1 cellular context compared by ENCODE assay signal in genomic region chr3:38536686-38537085, GRCh38.
TF ChIP-seq lines count a peak whose summit lies in the region.

No MANE protein-coding gene starts in this region.

TF ChIP-seq in GM23338, 12 proteins besides CTCF, POLR2A, EP300 and RAD21:
- TF ChIP-seq, protein P1, sequence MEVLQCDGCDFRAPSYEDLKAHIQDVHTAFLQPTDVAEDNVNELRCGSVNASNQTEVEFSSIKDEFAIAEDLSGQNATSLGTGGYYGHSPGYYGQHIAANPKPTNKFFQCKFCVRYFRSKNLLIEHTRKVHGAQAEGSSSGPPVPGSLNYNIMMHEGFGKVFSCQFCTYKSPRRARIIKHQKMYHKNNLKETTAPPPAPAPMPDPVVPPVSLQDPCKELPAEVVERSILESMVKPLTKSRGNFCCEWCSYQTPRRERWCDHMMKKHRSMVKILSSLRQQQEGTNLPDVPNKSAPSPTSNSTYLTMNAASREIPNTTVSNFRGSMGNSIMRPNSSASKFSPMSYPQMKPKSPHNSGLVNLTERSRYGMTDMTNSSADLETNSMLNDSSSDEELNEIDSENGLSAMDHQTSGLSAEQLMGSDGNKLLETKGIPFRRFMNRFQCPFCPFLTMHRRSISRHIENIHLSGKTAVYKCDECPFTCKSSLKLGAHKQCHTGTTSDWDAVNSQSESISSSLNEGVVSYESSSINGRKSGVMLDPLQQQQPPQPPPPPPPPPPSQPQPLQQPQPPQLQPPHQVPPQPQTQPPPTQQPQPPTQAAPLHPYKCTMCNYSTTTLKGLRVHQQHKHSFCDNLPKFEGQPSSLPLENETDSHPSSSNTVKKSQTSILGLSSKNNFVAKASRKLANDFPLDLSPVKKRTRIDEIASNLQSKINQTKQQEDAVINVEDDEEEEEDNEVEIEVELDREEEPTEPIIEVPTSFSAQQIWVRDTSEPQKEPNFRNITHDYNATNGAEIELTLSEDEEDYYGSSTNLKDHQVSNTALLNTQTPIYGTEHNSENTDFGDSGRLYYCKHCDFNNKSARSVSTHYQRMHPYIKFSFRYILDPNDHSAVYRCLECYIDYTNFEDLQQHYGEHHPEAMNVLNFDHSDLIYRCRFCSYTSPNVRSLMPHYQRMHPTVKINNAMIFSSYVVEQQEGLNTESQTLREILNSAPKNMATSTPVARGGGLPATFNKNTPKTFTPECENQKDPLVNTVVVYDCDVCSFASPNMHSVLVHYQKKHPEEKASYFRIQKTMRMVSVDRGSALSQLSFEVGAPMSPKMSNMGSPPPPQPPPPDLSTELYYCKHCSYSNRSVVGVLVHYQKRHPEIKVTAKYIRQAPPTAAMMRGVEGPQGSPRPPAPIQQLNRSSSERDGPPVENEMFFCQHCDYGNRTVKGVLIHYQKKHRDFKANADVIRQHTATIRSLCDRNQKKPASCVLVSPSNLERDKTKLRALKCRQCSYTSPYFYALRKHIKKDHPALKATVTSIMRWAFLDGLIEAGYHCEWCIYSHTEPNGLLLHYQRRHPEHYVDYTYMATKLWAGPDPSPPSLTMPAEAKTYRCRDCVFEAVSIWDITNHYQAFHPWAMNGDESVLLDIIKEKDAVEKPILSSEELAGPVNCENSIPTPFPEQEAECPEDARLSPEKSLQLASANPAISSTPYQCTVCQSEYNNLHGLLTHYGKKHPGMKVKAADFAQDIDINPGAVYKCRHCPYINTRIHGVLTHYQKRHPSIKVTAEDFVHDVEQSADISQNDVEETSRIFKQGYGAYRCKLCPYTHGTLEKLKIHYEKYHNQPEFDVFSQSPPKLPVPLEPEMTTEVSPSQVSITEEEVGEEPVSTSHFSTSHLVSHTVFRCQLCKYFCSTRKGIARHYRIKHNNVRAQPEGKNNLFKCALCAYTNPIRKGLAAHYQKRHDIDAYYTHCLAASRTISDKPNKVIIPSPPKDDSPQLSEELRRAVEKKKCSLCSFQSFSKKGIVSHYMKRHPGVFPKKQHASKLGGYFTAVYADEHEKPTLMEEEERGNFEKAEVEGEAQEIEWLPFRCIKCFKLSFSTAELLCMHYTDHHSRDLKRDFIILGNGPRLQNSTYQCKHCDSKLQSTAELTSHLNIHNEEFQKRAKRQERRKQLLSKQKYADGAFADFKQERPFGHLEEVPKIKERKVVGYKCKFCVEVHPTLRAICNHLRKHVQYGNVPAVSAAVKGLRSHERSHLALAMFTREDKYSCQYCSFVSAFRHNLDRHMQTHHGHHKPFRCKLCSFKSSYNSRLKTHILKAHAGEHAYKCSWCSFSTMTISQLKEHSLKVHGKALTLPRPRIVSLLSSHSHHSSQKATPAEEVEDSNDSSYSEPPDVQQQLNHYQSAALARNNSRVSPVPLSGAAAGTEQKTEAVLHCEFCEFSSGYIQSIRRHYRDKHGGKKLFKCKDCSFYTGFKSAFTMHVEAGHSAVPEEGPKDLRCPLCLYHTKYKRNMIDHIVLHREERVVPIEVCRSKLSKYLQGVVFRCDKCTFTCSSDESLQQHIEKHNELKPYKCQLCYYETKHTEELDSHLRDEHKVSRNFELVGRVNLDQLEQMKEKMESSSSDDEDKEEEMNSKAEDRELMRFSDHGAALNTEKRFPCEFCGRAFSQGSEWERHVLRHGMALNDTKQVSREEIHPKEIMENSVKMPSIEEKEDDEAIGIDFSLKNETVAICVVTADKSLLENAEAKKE (CRISPR knock-in tag; IDR thresholded peaks at IDR 0.05) = peak; percentile 58; the same call in 1 of the 2 replicates
- TF ChIP-seq ZNF331 (CRISPR knock-in tag; IDR thresholded peaks at IDR 0.05; ENCODE audit: low read depth) = no peak
- no peak for TF ChIP-seq EZH2phosphoT487 (IDR thresholded peaks at IDR 0.05; ENCODE audit: unreplicated experiment)
TF ChIP-seq in GM23338: peak in this region for 1.
